16 cellular contexts compared by ENCODE assay signal in genomic region chr19:4832776-4833175, GRCh38. TPM values are rescaled to one million over a fixed set of nuclear protein-coding genes. Genes with fewer than 3 reads are reported as not detected.
DNase-seq lines count a peak whose midpoint lies in the region; ATAC-seq and TF ChIP-seq lines count a peak whose summit lies in the region.
"Had no signal": no experiment of that assay in that cellular context is flagged by ENCODE, and none has a peak within 500 bp of the region (broad histone marks: within the 10 kb centered on the region; RNA-seq: fewer than 3 reads in every experiment).

No MANE protein-coding gene starts in this region.

- H4K8ac ChIP-seq in trophoblast cell (ENCODE audit: low read depth, low read length): no peak overlapping the region

- no peak overlapping the region for H3K18ac ChIP-seq in trophoblast cell (ENCODE audit: low read length)

- WGBS in trophoblast cell (ENCODE audit: extremely low coverage, insufficient coverage, insufficient read length): no CpG with 5 or more reads among the region's 5 CpGs

- no peaks in the 10 kb centered on the region for H3K27me3 ChIP-seq in CD4-positive, alpha-beta T cell (ENCODE audit: control insufficient read depth, insufficient read depth, low read length)
- no peaks in the 10 kb centered on the region for H3K27me3 ChIP-seq in trophoblast cell (ENCODE audit: insufficient read depth, low read length)
- H3K27me3 ChIP-seq: BE2C had no signal

- H3K4me2 ChIP-seq in trophoblast cell (ENCODE audit: low read length): no peak overlapping the region

- no peak for TF ChIP-seq CTCF in CD4-positive, alpha-beta T cell (IDR thresholded peaks at IDR 0.05)
- no peak for TF ChIP-seq CTCF in GM20000 (IDR thresholded peaks at IDR 0.05; ENCODE audit: extremely low read depth, missing control alignments)
- TF ChIP-seq CTCF in natural killer cell (IDR thresholded peaks at IDR 0.05): no peak

- no peak for ATAC-seq in CD4-positive, alpha-beta T cell (ENCODE audit: poor library complexity)
- ATAC-seq in natural killer cell (no peak), GM21529 (IDR thresholded peaks at IDR 0.05; ENCODE audit: unreplicated experiment) (no peak)

- no peak overlapping the region for H4K12ac ChIP-seq in trophoblast cell (ENCODE audit: low read depth, low read length)

- H3K27me3 Mint-ChIP-seq in CD4-positive, alpha-beta T cell: no peaks in the 10 kb centered on the region
- no peaks in the 10 kb centered on the region for H3K27me3 Mint-ChIP-seq in activated T-helper 2 cell treated with anti-CD3 and anti-CD28 coated beads, Interferon-gamma antibody, Interleukin-2, Interleukin-4, amounts not matched to agents 10 μg/mL and 5 μg/mL and 100 μg/mL, durations not matched to agents 14 hours and 24 hours and 36 hours (ENCODE audit: low read depth)
- H3K27me3 Mint-ChIP-seq in natural killer cell (ENCODE audit: low read depth in 2 of 2): no peaks in the 10 kb centered on the region

- no peak overlapping the region for H2BK12ac ChIP-seq in trophoblast cell (ENCODE audit: low read length)

- no peak overlapping the region for H3K4me3 ChIP-seq in trophoblast cell (ENCODE audit: low read depth, low read length)

- no peak overlapping the region for H2BK120ac ChIP-seq in trophoblast cell (ENCODE audit: insufficient read depth, low read length, poor library complexity)

- H4K91ac ChIP-seq in trophoblast cell (ENCODE audit: low read depth, low read length): no peak overlapping the region

- H2AK5ac ChIP-seq in trophoblast cell (ENCODE audit: low read length): no peak overlapping the region

- no peak overlapping the region for H3K27ac ChIP-seq in CD4-positive, alpha-beta T cell (ENCODE audit: low read depth, low read length)
- no peak overlapping the region for H3K27ac ChIP-seq in trophoblast cell (ENCODE audit: low read depth, low read length)

- H3K36me3 ChIP-seq in trophoblast cell (ENCODE audit: control insufficient read depth in 1 of 2, insufficient read depth in 2 of 2, low read length in 2 of 2): peaks cover 2 to 3% of the 10 kb centered on the region in 2 experiments
- H3K36me3 ChIP-seq: BE2C had no signal

- CTCF ChIA-PET in CD4-positive, alpha-beta T cell (lab: Charles Lee): no interaction called here

- H3K9me3 Mint-ChIP-seq in CD4-positive, alpha-beta T cell: no peaks in the 10 kb centered on the region
- H3K9me3 Mint-ChIP-seq in activated T-helper 2 cell treated with anti-CD3 and anti-CD28 coated beads, Interferon-gamma antibody, Interleukin-2, Interleukin-4, amounts not matched to agents 10 μg/mL and 5 μg/mL and 100 μg/mL, durations not matched to agents 14 hours and 24 hours and 36 hours: no peaks in the 10 kb centered on the region
- no peaks in the 10 kb centered on the region for H3K9me3 Mint-ChIP-seq in natural killer cell

- no peak overlapping the region for H2AFZ ChIP-seq in trophoblast cell (ENCODE audit: insufficient read depth, low read length, poor library complexity)

- no peaks in the 10 kb centered on the region for H3K9me3 ChIP-seq in CD4-positive, alpha-beta T cell (ENCODE audit: control insufficient read depth, low read length)
- peaks cover 3% of the 10 kb centered on the region for H3K9me3 ChIP-seq in trophoblast cell (ENCODE audit: insufficient read depth, low read depth, low read length)
- H3K9me3 ChIP-seq: BE2C had no signal

- intact Hi-C loops in CD4-positive, alpha-beta T cell (cut with DNase I, micrococcal nuclease): no loop called here
- intact Hi-C loops in activated T-helper 2 cell treated with anti-CD3 and anti-CD28 coated beads, Interferon-gamma antibody, Interleukin-2, Interleukin-4, amounts not matched to agents 10 μg/mL and 5 μg/mL and 100 μg/mL, durations not matched to agents 14 hours and 24 hours and 36 hours (cut with micrococcal nuclease): no loop called here
- intact Hi-C loops in natural killer cell (cut with micrococcal nuclease): no loop called here

- no peak overlapping the region for H3K9ac ChIP-seq in trophoblast cell (ENCODE audit: low read length)

- no peak overlapping the region for H3K4ac ChIP-seq in trophoblast cell (ENCODE audit: low read depth, low read length)

- H3K4me1 Mint-ChIP-seq in CD4-positive, alpha-beta T cell (ENCODE audit: low read depth): peaks cover 30% of the 10 kb centered on the region
- peaks cover 17% of the 10 kb centered on the region for H3K4me1 Mint-ChIP-seq in activated T-helper 2 cell treated with anti-CD3 and anti-CD28 coated beads, Interferon-gamma antibody, Interleukin-2, Interleukin-4, amounts not matched to agents 10 μg/mL and 5 μg/mL and 100 μg/mL, durations not matched to agents 14 hours and 24 hours and 36 hours (ENCODE audit: low read depth)
- peaks cover 20 to 33% of the 10 kb centered on the region in 2 donors for H3K4me1 Mint-ChIP-seq in natural killer cell

- peaks cover 2% of the 10 kb centered on the region for H3K79me2 ChIP-seq in trophoblast cell (ENCODE audit: control insufficient read depth, insufficient read depth, low read length, poor library complexity)

- no peak for DNase-seq in CD4-positive, alpha-beta T cell
- peak; percentile 36 for DNase-seq in GM20000 (ENCODE audit: low spot score)
- DNase-seq in activated T-helper 2 cell treated with anti-CD3 and anti-CD28 coated beads, Interferon-gamma antibody, Interleukin-2, Interleukin-4, amounts not matched to agents 10 μg/mL and 5 μg/mL and 100 μg/mL, durations not matched to agents 14 hours and 24 hours and 36 hours (ENCODE audit: low spot score): no peak
- no peak for DNase-seq in natural killer cell
- no peak for DNase-seq in trophoblast cell
- DNase-seq in middle frontal gyrus (ENCODE audit: extremely low spot score, low spot score): no peak
- DNase-seq: BE2C; effector memory CD4-positive, alpha-beta T cell; kidney; mesenchymal stem cell; MM.1S; NCI-H187 treated with DMSO at 0.1 percent for 48 hours; NCI-H510A; occipital lobe; stimulated activated CD4-positive, alpha-beta T cell treated with anti-CD3 and anti-CD28 coated beads, Interleukin-4, amount 100 ng/mL, for 1 hour had no signal

- no peak overlapping the region for H3K14ac ChIP-seq in trophoblast cell (ENCODE audit: low read length)

- peaks cover 5% of the 10 kb centered on the region for H3K79me1 ChIP-seq in trophoblast cell (ENCODE audit: low read length)

- H3K36me3 Mint-ChIP-seq in CD4-positive, alpha-beta T cell (ENCODE audit: low read depth): peaks cover 22% of the 10 kb centered on the region
- H3K36me3 Mint-ChIP-seq in activated T-helper 2 cell treated with anti-CD3 and anti-CD28 coated beads, Interferon-gamma antibody, Interleukin-2, Interleukin-4, amounts not matched to agents 10 μg/mL and 5 μg/mL and 100 μg/mL, durations not matched to agents 14 hours and 24 hours and 36 hours (ENCODE audit: low read depth): peaks cover 27% of the 10 kb centered on the region
- no peaks in the 10 kb centered on the region for H3K36me3 Mint-ChIP-seq in natural killer cell

- H3K27ac Mint-ChIP-seq in CD4-positive, alpha-beta T cell: peak overlapping the region; percentile 83
- H3K27ac Mint-ChIP-seq in activated T-helper 2 cell treated with anti-CD3 and anti-CD28 coated beads, Interferon-gamma antibody, Interleukin-2, Interleukin-4, amounts not matched to agents 10 μg/mL and 5 μg/mL and 100 μg/mL, durations not matched to agents 14 hours and 24 hours and 36 hours: peak overlapping the region; percentile 38
- H3K27ac Mint-ChIP-seq in natural killer cell: peak overlapping the region; percentile 73 to 92

- peak overlapping the region; percentile 81 for H3K4me3 Mint-ChIP-seq in CD4-positive, alpha-beta T cell
- H3K4me3 Mint-ChIP-seq in activated T-helper 2 cell treated with anti-CD3 and anti-CD28 coated beads, Interferon-gamma antibody, Interleukin-2, Interleukin-4, amounts not matched to agents 10 μg/mL and 5 μg/mL and 100 μg/mL, durations not matched to agents 14 hours and 24 hours and 36 hours (ENCODE audit: low read depth): peak overlapping the region; percentile 52
- peak overlapping the region; percentile 89 for H3K4me3 Mint-ChIP-seq in natural killer cell

- no peak overlapping the region for H2BK5ac ChIP-seq in trophoblast cell (ENCODE audit: low read depth, low read length, poor library complexity)

- H3K4me1 ChIP-seq in trophoblast cell (ENCODE audit: control insufficient read depth in 1 of 2, insufficient read depth in 2 of 2, low read length in 2 of 2): peaks cover 0 to 6% of the 10 kb centered on the region in 2 experiments
- H3K4me1 ChIP-seq: BE2C had no signal

- POLR2A ChIA-PET in CD4-positive, alpha-beta T cell (lab: Charles Lee): no interaction called here

- H3K23ac ChIP-seq in trophoblast cell (ENCODE audit: low read length): no peak overlapping the region

RNA-seq across cellular contexts. Expression of gene TICAM1, which starts 1.3 kb away (rescaled TPM):
- 10 to 100 TPM; 14.7 to 15.0 TPM for total RNA-seq in CD4-positive, alpha-beta T cell
- 28.1 and 30.4 TPM in 2 replicates for total RNA-seq in activated T-helper 2 cell treated with anti-CD3 and anti-CD28 coated beads, Interferon-gamma antibody, Interleukin-2, Interleukin-4, amounts not matched to agents 10 μg/mL and 5 μg/mL and 100 μg/mL, durations not matched to agents 14 hours and 24 hours and 36 hours
- 10 to 100 TPM; 22.6 to 24.8 (median 22.7) TPM for total RNA-seq in natural killer cell
- 7.5 and 7.6 TPM in 2 replicates for polyA plus RNA-seq in trophoblast cell (2013)

RNA-seq across cellular contexts. Expression of gene PLIN3, which starts 34.7 kb away (rescaled TPM):
- 10 to 100 TPM; 18.2 to 19.1 TPM for total RNA-seq in CD4-positive, alpha-beta T cell
- total RNA-seq in activated T-helper 2 cell treated with anti-CD3 and anti-CD28 coated beads, Interferon-gamma antibody, Interleukin-2, Interleukin-4, amounts not matched to agents 10 μg/mL and 5 μg/mL and 100 μg/mL, durations not matched to agents 14 hours and 24 hours and 36 hours: 55.3 and 61.8 TPM in 2 replicates
- total RNA-seq in natural killer cell: 10 to 100 TPM; 26.6 to 28.7 (median 28.3) TPM
- polyA plus RNA-seq in trophoblast cell (2013): 45.5 and 47.5 TPM in 2 replicates

RNA-seq across cellular contexts. Expression of gene FEM1A, which starts 41.2 kb away (rescaled TPM):
- 10 to 100 TPM; 11.8 to 12.1 TPM for total RNA-seq in CD4-positive, alpha-beta T cell
- 18.1 and 18.6 TPM in 2 replicates for total RNA-seq in activated T-helper 2 cell treated with anti-CD3 and anti-CD28 coated beads, Interferon-gamma antibody, Interleukin-2, Interleukin-4, amounts not matched to agents 10 μg/mL and 5 μg/mL and 100 μg/mL, durations not matched to agents 14 hours and 24 hours and 36 hours
- 10 to 100 TPM; 11.0 to 13.9 (median 13.7) TPM for total RNA-seq in natural killer cell
- polyA plus RNA-seq in trophoblast cell (2013): 6.2 TPM in 2 replicates
